Comparison of ENCODE assay signal across 21 cellular contexts in genomic region chr2:225612636-225613035, GRCh38.
"Had no signal": no experiment of that assay in that cellular context is flagged by ENCODE, and none has a peak within 500 bp of the region (broad histone marks: within the 10 kb centered on the region; RNA-seq: fewer than 3 reads in every experiment).

No MANE protein-coding gene starts in this region.

- H3K4me3 Mint-ChIP-seq: mesothelial cell of epicardium, naive B cell had no signal

- H3K4me3 ChIP-seq: coronary artery, dorsolateral prefrontal cortex, esophagus squamous epithelium, gastrocnemius medialis, heart right ventricle, left lung, lower lobe of right lung, mucosa of descending colon had no signal

- H3K36me3 ChIP-seq: esophagus squamous epithelium, gastrocnemius medialis, heart right ventricle, left lung, lower lobe of right lung had no signal

- H3K4me1 Mint-ChIP-seq: mesothelial cell of epicardium, naive B cell had no signal

- H3K9me3 ChIP-seq: esophagus squamous epithelium, gastrocnemius medialis, heart right ventricle, left lung, lower lobe of right lung, mucosa of descending colon had no signal

- H3K36me3 Mint-ChIP-seq: mesothelial cell of epicardium, naive B cell had no signal

- H3K4me1 ChIP-seq: esophagus squamous epithelium, gastrocnemius medialis, heart right ventricle, left lung, lower lobe of right lung had no signal

- H3K27ac Mint-ChIP-seq: mesothelial cell of epicardium had no signal

- ATAC-seq: gastrocnemius medialis, heart right ventricle, left cardiac atrium, left lung, left ventricle myocardium superior, lower lobe of right lung, mucosa of descending colon had no signal

- H3K9me3 Mint-ChIP-seq: mesothelial cell of epicardium had no signal

- H3K27me3 ChIP-seq: dorsolateral prefrontal cortex, esophagus squamous epithelium, gastrocnemius medialis, heart right ventricle, left lung had no signal

- DNase-seq: dermis blood vessel endothelial cell; dorsolateral prefrontal cortex; effector CD4-positive, alpha-beta T cell; effector memory CD4-positive, alpha-beta T cell; esophagus squamous epithelium; foreskin fibroblast; foreskin melanocyte; gastrocnemius medialis; glutamatergic neuron; head of caudate nucleus; heart right ventricle; hippocampal formation; left cardiac atrium; left lung; left ventricle myocardium superior; lower lobe of right lung; mesenchymal stem cell; mucosa of descending colon; naive B cell had no signal

- H3K27ac ChIP-seq: coronary artery, dorsolateral prefrontal cortex, esophagus squamous epithelium, gastrocnemius medialis, heart right ventricle, left lung, lower lobe of right lung had no signal
